19 cellular contexts compared by ENCODE assay signal in genomic region chr12:58897969-58898368, GRCh38. TPM values are rescaled to one million over a fixed set of nuclear protein-coding genes. Genes with fewer than 3 reads are reported as not detected.
"Had no signal": no experiment of that assay in that cellular context is flagged by ENCODE, and none has a peak within 500 bp of the region (broad histone marks: within the 10 kb centered on the region; RNA-seq: fewer than 3 reads in every experiment).

No MANE protein-coding gene starts in this region.

- H3K4me3 ChIP-seq: esophagus squamous epithelium, gastroesophageal sphincter, lung, spleen, tibial nerve had no signal

- H3K27me3 ChIP-seq: esophagus squamous epithelium, gastroesophageal sphincter, spleen, tibial nerve had no signal

- ATAC-seq: effector memory CD8-positive, alpha-beta T cell; gastroesophageal sphincter; left colon; left ventricle myocardium superior; natural killer cell treated with Interleukin-12 subunit alpha and Interleukin-12 subunit beta and Interleukin-15 and Interleukin-18, amount 100 ng/mL, for 72 hours; sciatic nerve; stimulated activated memory B cell treated with anti-CD40 and anti-IgM and Interleukin-4, amounts not matched to agents 10 μg/mL and 1 μg/mL and 100 μg/mL, for 72 hours had no signal

- H3K36me3 ChIP-seq: gastroesophageal sphincter, spleen, tibial nerve had no signal

- H3K9me3 ChIP-seq: esophagus squamous epithelium, gastroesophageal sphincter, spleen, tibial nerve had no signal

- DNase-seq: effector memory CD8-positive, alpha-beta T cell; esophagus squamous epithelium; foreskin fibroblast; glutamatergic neuron; immature natural killer cell; left colon; left ventricle myocardium superior; mesenchymal stem cell; midbrain; spleen; stimulated activated CD4-positive, alpha-beta T cell treated with anti-CD3 and anti-CD28 coated beads, Interleukin-15, amount 100 ng/mL, for 24 hours; stimulated activated CD4-positive, alpha-beta T cell treated with anti-CD3 and anti-CD28 coated beads, Interleukin-1b, Interleukin-23, amount 100 ng/mL, for 48 hours; stimulated activated CD4-positive, alpha-beta T cell treated with anti-CD3 and anti-CD28 coated beads, Interleukin-4, amount 100 ng/mL, for 24 hours had no signal

- H3K27ac ChIP-seq: gastroesophageal sphincter, spleen had no signal

RNA-seq across cellular contexts. Expression of gene LRIG3, which starts 22.3 kb away (rescaled TPM):
- total RNA-seq: natural killer cell treated with Interleukin-12 subunit alpha and Interleukin-12 subunit beta and Interleukin-15 and Interleukin-18, amount 100 ng/mL, for 72 hours had no signal
- polyA plus RNA-seq: immature natural killer cell had no signal
